8 cellular contexts compared by ENCODE assay signal in the genomic region with DNA sequence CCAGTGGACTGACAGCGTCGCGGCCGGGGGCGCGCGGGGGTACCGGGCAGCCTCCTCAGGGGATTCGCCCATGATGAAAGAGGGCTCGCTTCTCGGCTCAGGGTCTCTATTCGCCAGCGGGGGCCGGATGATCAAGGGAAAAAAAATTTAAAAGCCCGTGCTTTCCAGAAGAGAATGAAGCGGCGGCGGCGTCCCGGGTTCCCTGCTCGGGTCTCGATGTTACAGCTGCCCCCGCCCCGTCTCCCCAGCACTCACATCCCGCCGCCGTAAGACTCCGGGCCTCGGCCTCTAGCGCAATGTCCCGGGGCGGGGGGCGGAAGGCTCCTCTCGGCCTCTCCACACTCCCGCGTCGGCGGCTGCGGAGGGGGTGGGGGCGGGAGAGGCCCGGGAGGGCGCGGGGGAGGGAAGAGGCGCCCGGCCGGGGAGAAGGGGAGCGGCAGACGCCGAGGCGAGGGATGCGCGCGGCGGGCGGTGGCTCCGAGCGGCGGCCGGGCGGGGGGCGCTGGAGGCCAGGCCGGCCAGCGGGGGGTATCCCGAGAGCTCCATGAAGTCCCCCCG. TPM values are rescaled to one million over a fixed set of nuclear protein-coding genes. Genes with fewer than 3 reads are reported as not detected.
DNase-seq lines count a peak whose midpoint lies in the region; ATAC-seq and TF ChIP-seq lines count a peak whose summit lies in the region.

No MANE protein-coding gene starts in this region.

- ATAC-seq in right lobe of liver (no peak), HG03108 (IDR thresholded peaks at IDR 0.05; ENCODE audit: unreplicated experiment) (no peak)

- WGBS in right lobe of liver (ENCODE audit: insufficient coverage, low coverage, low lambda C conversion rate, missing lambda C conversion rate): 2% methylated on average over 29 of the region's 65 CpGs

- peak overlapping the region; percentile 29 to 46 (median 40) for H3K4me3 ChIP-seq in right lobe of liver

- no TSS peak for BruUV-seq in MCF 10A (replicated peaks; lab: Mats Ljungman, UMichigan)

- H3K9me3 ChIP-seq in right lobe of liver: no peaks in the 10 kb centered on the region

- H3K4me3 Mint-ChIP-seq in MCF 10A (ENCODE audit: unreplicated experiment): peak overlapping the region; percentile 19
- H3K4me3 Mint-ChIP-seq in type B pancreatic cell: peak overlapping the region; percentile 81

- H3K36me3 ChIP-seq in right lobe of liver: no peaks in the 10 kb centered on the region

- intact Hi-C loops in MCF 10A (cut with micrococcal nuclease): no loop called here
- intact Hi-C loops in right lobe of liver (cut with DNase I): no loop called here

- H3K27ac ChIP-seq in right lobe of liver: peak overlapping the region; percentile 21 to 63 (median 37)

- no peaks in the 10 kb centered on the region for H3K36me3 Mint-ChIP-seq in MCF 10A (ENCODE audit: insufficient read depth, unreplicated experiment)
- H3K36me3 Mint-ChIP-seq in type B pancreatic cell: peaks cover 4% of the 10 kb centered on the region

- H3K9me3 Mint-ChIP-seq in MCF 10A (ENCODE audit: unreplicated experiment) (no peaks in the 10 kb centered on the region), type B pancreatic cell (no peaks in the 10 kb centered on the region)

- H3K4me1 Mint-ChIP-seq in MCF 10A (ENCODE audit: insufficient read depth, unreplicated experiment) (no peaks in the 10 kb centered on the region), type B pancreatic cell (ENCODE audit: unreplicated experiment) (peaks cover 35% of the 10 kb centered on the region)

- H3K27ac Mint-ChIP-seq in MCF 10A (ENCODE audit: low read depth, unreplicated experiment) (no peak overlapping the region), type B pancreatic cell (no peak overlapping the region)

- DNase-seq in stimulated activated CD4-positive, alpha-beta T cell treated with anti-CD3 and anti-CD28 coated beads, Interleukin-12 subunit alpha, Interleukin-12 subunit beta, amount 100 ng/mL, for 4 hours: peak; percentile 17
- no peak for DNase-seq in stimulated activated CD4-positive, alpha-beta T cell treated with anti-CD3 and anti-CD28 coated beads, Interleukin-1b, Interleukin-23, amount 100 ng/mL, for 48 hours
- DNase-seq in MCF 10A (ENCODE audit: unreplicated experiment) (no peak), right lobe of liver (no peak), type B pancreatic cell (ENCODE audit: extremely low spot score, unreplicated experiment) (no peak), SKM-1 (lab: John Stamatoyannopoulos, UW; ENCODE audit: unreplicated experiment) (no peak), kidney glomerular epithelial cell (lab: John Stamatoyannopoulos, UW) (no peak)

- POLR2A ChIA-PET in MCF 10A (lab: Yijun Ruan, JAX): no interaction called here

- no peak for TF ChIP-seq CTCF in MCF 10A (IDR thresholded peaks at IDR 0.05; ENCODE audit: unreplicated experiment)
- no peak for TF ChIP-seq CTCF in right lobe of liver (IDR thresholded peaks at IDR 0.05)
- no peak for TF ChIP-seq CTCF in type B pancreatic cell (conservative IDR thresholded peaks at IDR 0.05)

- H3K27me3 Mint-ChIP-seq in MCF 10A (ENCODE audit: insufficient read depth, unreplicated experiment): peaks cover 37% of the 10 kb centered on the region
- H3K27me3 Mint-ChIP-seq in type B pancreatic cell: peaks cover 30% of the 10 kb centered on the region

- no peaks in the 10 kb centered on the region for H3K27me3 ChIP-seq in right lobe of liver

- peaks cover 0 to 16% (median 0%) of the 10 kb centered on the region in 4 donors for H3K4me1 ChIP-seq in right lobe of liver

- TF ChIP-seq POLR2A in right lobe of liver (IDR thresholded peaks at IDR 0.05): no peak

- CTCF ChIA-PET in MCF 10A (lab: Yijun Ruan, JAX): interaction anchor here (0.6 kb wide), 1 partner anchor 28 kb away, joined by 3 read pairs; no protein-coding TSS in a partner anchor

RNA-seq across cellular contexts. Expression of a gene that starts 4.4 kb away (rescaled TPM):
- total RNA-seq in MCF 10A (2022): not detected in 2 replicates
- total RNA-seq in right lobe of liver: 10 to 100 TPM in 5 of 6 experiments, 1 to 10 TPM in 1; 6.1 to 32.5 (median 16.0) TPM
- total RNA-seq in type B pancreatic cell (ENCODE audit: low replicate concordance): 63.0 and 83.1 TPM in 2 replicates

RNA-seq across cellular contexts. Expression of a gene that starts 18.7 kb away (rescaled TPM):
- not detected in 2 replicates for total RNA-seq in MCF 10A (2022)
- 1 to 10 TPM in 3 of 6 experiments, under 1 TPM in 3; 0.37 to 2.0 (median 1.00) TPM for total RNA-seq in right lobe of liver
- 5.4 and 20.8 TPM in 2 replicates for total RNA-seq in type B pancreatic cell (ENCODE audit: low replicate concordance)
